ENCODE assay signal across 8 cellular contexts in genomic region chr21:32612999-32613337, GRCh38. TPM values are rescaled to one million over a fixed set of nuclear protein-coding genes. Genes with fewer than 3 reads are reported as not detected.
DNase-seq lines count a peak whose midpoint lies in the region; ATAC-seq and TF ChIP-seq lines count a peak whose summit lies in the region.

No MANE protein-coding gene starts in this region.

- H3K27me3 Mint-ChIP-seq in activated naive CD8-positive, alpha-beta T cell = no peaks in the 10 kb centered on the region

- DNase-seq in stomach (no peak), superior temporal gyrus (ENCODE audit: extremely low spot score) (no peak), posterior vena cava (ENCODE audit: low spot score) (no peak), SKM-1 treated with dmso at 0.1 percent for 144 hours (lab: John Stamatoyannopoulos, UW; ENCODE audit: unreplicated experiment) (no peak)

- H3K4me3 Mint-ChIP-seq in activated naive CD8-positive, alpha-beta T cell = peak overlapping the region; percentile 96

- TF ChIP-seq POLR2A in stomach (IDR thresholded peaks at IDR 0.05) = no peak

- H3K36me3 ChIP-seq in stomach = peaks cover under 1 to 18% (median 17%) of the 10 kb centered on the region in 4 donors

- H3K36me3 Mint-ChIP-seq in activated naive CD8-positive, alpha-beta T cell = peaks cover 7% of the 10 kb centered on the region

- H3K4me1 ChIP-seq in stomach = peaks cover 8 to 27% (median 22%) of the 10 kb centered on the region in 4 donors

- intact Hi-C loops in stomach (cut with DNase I; ENCODE audit: low total_unique reads) = no loop called here
- intact Hi-C loops in posterior vena cava (cut with DNase I) = no loop called here

- H3K4me1 Mint-ChIP-seq in activated naive CD8-positive, alpha-beta T cell (ENCODE audit: low read depth) = peaks cover 22% of the 10 kb centered on the region

- WGBS in stomach, 5 donors = 2 to 6% (median 3%) methylated on average over 10 to 15 of the region's 15 CpGs

- H3K9me3 ChIP-seq in iPS-18c (ENCODE audit: control insufficient read depth, insufficient read depth, low read length) (no peaks in the 10 kb centered on the region), stomach (no peaks in the 10 kb centered on the region)

- H3K27ac Mint-ChIP-seq in activated naive CD8-positive, alpha-beta T cell = peak overlapping the region; percentile 87

- H3K4me3 ChIP-seq in iPS-18c (ENCODE audit: insufficient read depth, low read depth, low read length) (peak overlapping the region; percentile 80), stomach (peak overlapping the region; percentile 59 to 97 (median 94))

- no peaks in the 10 kb centered on the region for H3K27me3 ChIP-seq in stomach

- peak overlapping the region; percentile 87 to 92 (median 90) for H3K27ac ChIP-seq in stomach

- no peak for TF ChIP-seq CTCF in stomach (IDR thresholded peaks at IDR 0.05)

- no peak for TF ChIP-seq EP300 in stomach (IDR thresholded peaks at IDR 0.05)

- ATAC-seq in HG03175 (IDR thresholded peaks at IDR 0.05; ENCODE audit: unreplicated experiment) = peak; percentile 1
- ATAC-seq in GM18519 (IDR thresholded peaks at IDR 0.05; ENCODE audit: low FRiP score, unreplicated experiment) = no peak

- no peaks in the 10 kb centered on the region for H3K9me3 Mint-ChIP-seq in activated naive CD8-positive, alpha-beta T cell (ENCODE audit: low read depth)

RNA-seq across cellular contexts. Expression of gene CFAP298, which starts 0.8 kb away (rescaled TPM):
- 10 to 100 TPM in 3 of 5 donors, 1 to 10 TPM in 1, under 1 TPM in 1; 0.87 to 61.8 (median 16.7) TPM for total RNA-seq in stomach
- 10 to 100 TPM; 39.8 to 41.1 (median 40.0) TPM for polyA plus RNA-seq in stomach
- 10 to 100 TPM; 19.8 to 23.1 TPM for total RNA-seq in posterior vena cava

RNA-seq across cellular contexts. Expression of gene TCP10L, which starts 27.6 kb away (rescaled TPM):
- under 1 TPM in 1 of 5 donors, not detected in 4; 0.73 TPM for total RNA-seq in stomach
- 1 to 10 TPM in 1 of 3 donors, not detected in 2; 1.3 TPM for polyA plus RNA-seq in stomach
- under 1 TPM; 0.48 to 0.83 TPM for total RNA-seq in posterior vena cava
